8 cellular contexts compared by ENCODE assay signal in the genomic region with DNA sequence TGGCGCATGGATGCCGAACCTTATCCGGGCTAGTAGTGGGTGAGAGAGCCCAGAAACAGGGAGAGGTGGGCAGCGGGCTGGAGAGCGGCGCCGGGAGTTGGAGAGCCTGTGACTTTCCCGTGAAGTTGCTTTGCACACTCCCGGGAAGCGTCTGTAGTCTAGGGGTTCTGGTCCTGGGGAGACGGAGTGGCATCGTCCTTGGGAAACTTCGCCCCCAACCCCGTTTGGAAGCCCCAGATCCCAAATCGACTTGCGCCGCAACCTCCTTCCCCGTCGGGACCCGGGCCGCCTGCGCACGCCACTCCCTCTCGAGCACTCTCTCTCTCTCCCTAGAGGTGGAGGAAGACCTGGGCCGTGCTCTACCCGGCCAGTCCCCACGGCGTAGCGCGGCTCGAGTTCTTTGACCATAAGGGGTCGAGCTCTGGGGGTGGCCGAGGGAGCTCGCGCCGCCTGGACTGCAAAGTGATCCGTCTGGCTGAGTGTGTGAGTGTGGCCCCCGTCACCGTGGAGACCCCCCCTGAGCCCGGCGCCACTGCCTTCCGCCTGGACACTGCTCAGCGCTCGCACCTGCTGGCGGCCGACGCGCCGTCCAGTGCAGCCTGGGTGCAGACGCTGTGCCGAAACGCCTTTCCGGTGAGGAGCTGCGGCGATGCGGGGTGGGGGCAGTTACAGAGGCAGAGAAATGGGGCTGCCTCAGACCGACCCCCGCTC. TPM values are rescaled to one million over a fixed set of nuclear protein-coding genes. Genes with fewer than 3 reads are reported as not detected.
DNase-seq lines count a peak whose midpoint lies in the region; ATAC-seq, FAIRE-seq and TF ChIP-seq lines count a peak whose summit lies in the region.

No MANE protein-coding gene starts in this region.

- in situ Hi-C loops in HAP-1 (cut with MboI; ENCODE audit: low sequenced_read_pairs), result no loop called here

- no peaks in the 10 kb centered on the region for H3K9me3 Mint-ChIP-seq in activated naive CD4-positive, alpha-beta T cell treated with anti-CD3 and anti-CD28 coated beads for 36 hours

- peaks cover 18% of the 10 kb centered on the region for H3K4me1 ChIP-seq in HAP-1
- H3K4me1 ChIP-seq in heart right ventricle, result peaks cover 6 to 36% (median 12%) of the 10 kb centered on the region in 9 donors
- no peaks in the 10 kb centered on the region for H3K4me1 ChIP-seq in prostate gland (replicated peaks)

- H3K36me3 ChIP-seq in HAP-1 (replicated peaks) (0 out of 2 replicates have a peak, but pooled peaks cover 3% of the 10 kb centered on the region), heart right ventricle (peaks cover 0 to 11% (median 0%) of the 10 kb centered on the region in 9 donors), prostate gland (no peaks in the 10 kb centered on the region)

- peak overlapping the region; percentile 80 to 93 (median 90) for H3K27ac ChIP-seq in heart right ventricle
- peak overlapping the region; percentile 67 to 77 for H3K27ac ChIP-seq in prostate gland

- CTCF ChIA-PET in activated naive CD4-positive, alpha-beta T cell treated with anti-CD3 and anti-CD28 coated beads for 36 hours (lab: Charles Lee), result interaction anchor here (0.9 to 1.7 kb wide), 4 partner anchors 12 to 30 kb away, joined by 3 to 5 read pairs (median 4); no protein-coding TSS in a partner anchor

- peak; percentile 77 for FAIRE-seq in GM12891 (lab: Jason Lieb, UNC)

- DNase-seq in GM12891 (ENCODE audit: insufficient read length, low spot score), result no peak
- peak; percentile 59 to 76 for DNase-seq in HAP-1 (ENCODE audit: low spot score in 2 of 2)
- DNase-seq in NCI-H2227 treated with DMSO at 0.1 percent for 48 hours (lab: John Stamatoyannopoulos, UW), result peak; percentile 47
- DNase-seq in activated naive CD4-positive, alpha-beta T cell treated with anti-CD3 and anti-CD28 coated beads for 36 hours, result peak; percentile 48
- peak; percentile 39 to 53 for DNase-seq in heart right ventricle
- no peak for DNase-seq in prostate gland (ENCODE audit: low spot score)
- no peak for DNase-seq in Ammon's horn (ENCODE audit: low spot score)
- no peak for DNase-seq in cerebellar cortex (ENCODE audit: low spot score)

- peaks cover 4% of the 10 kb centered on the region for H3K4me1 Mint-ChIP-seq in activated naive CD4-positive, alpha-beta T cell treated with anti-CD3 and anti-CD28 coated beads for 36 hours (ENCODE audit: low read depth)

- TF ChIP-seq POLR2A in GM12891 (IDR thresholded peaks at IDR 0.05; ENCODE audit: low read depth, low read length), result no peak; the same call in 1 of the 2 replicates
- no peak for TF ChIP-seq POLR2A in prostate gland (IDR thresholded peaks at IDR 0.05)

- intact Hi-C loops in activated naive CD4-positive, alpha-beta T cell treated with anti-CD3 and anti-CD28 coated beads for 36 hours (cut with micrococcal nuclease), result loop anchor here (1.0 to 2.0 kb wide), 6 partner anchors 11 to 280 kb away; partner anchors contain the start of genes AUP1, HK2, HTRA2 and PCGF1
- intact Hi-C loops in heart right ventricle (cut with DNase I), result loop anchor here in 1 of 10 donors (2.0 kb wide), 1 partner anchor 26 kb away; the partner anchor contains the start of genes AUP1 and HTRA2
- intact Hi-C loops in prostate gland (cut with DNase I), result no loop called here

- H3K27me3 ChIP-seq in HAP-1 (ENCODE audit: low read depth), result no peaks in the 10 kb centered on the region
- H3K27me3 ChIP-seq in heart right ventricle, result peaks cover 0 to 17% (median 0%) of the 10 kb centered on the region in 7 donors
- no peaks in the 10 kb centered on the region for H3K27me3 ChIP-seq in prostate gland (replicated peaks; ENCODE audit: insufficient read depth)

- 5 to 6% methylated on average over 58 of the region's 58 CpGs for WGBS in heart right ventricle, 2 donors
- WGBS in prostate gland, result 18% methylated on average over 53 of the region's 58 CpGs

- H3K4me3 Mint-ChIP-seq in activated naive CD4-positive, alpha-beta T cell treated with anti-CD3 and anti-CD28 coated beads for 36 hours, result peak overlapping the region; percentile 94

- peak overlapping the region; percentile 88 for H3K27ac Mint-ChIP-seq in activated naive CD4-positive, alpha-beta T cell treated with anti-CD3 and anti-CD28 coated beads for 36 hours

- H3K4me3 ChIP-seq in HAP-1 (peak overlapping the region; percentile 89), heart right ventricle (peak overlapping the region; percentile 40 to 83 (median 76)), prostate gland (peak overlapping the region; percentile 55 to 71)

- TF ChIP-seq CTCF in heart right ventricle (IDR thresholded peaks at IDR 0.05) (no peak), prostate gland (IDR thresholded peaks at IDR 0.05) (no peak)

- no peaks in the 10 kb centered on the region for H3K9me3 ChIP-seq in HAP-1
- no peaks in the 10 kb centered on the region for H3K9me3 ChIP-seq in heart right ventricle
- H3K9me3 ChIP-seq in prostate gland, result no peaks in the 10 kb centered on the region

- peak; percentile 19 to 55 (median 42) for ATAC-seq in heart right ventricle

- peaks cover 12% of the 10 kb centered on the region for H3K27me3 Mint-ChIP-seq in activated naive CD4-positive, alpha-beta T cell treated with anti-CD3 and anti-CD28 coated beads for 36 hours (ENCODE audit: low read depth)

- H3K36me3 Mint-ChIP-seq in activated naive CD4-positive, alpha-beta T cell treated with anti-CD3 and anti-CD28 coated beads for 36 hours (ENCODE audit: low read depth), result peaks cover 4% of the 10 kb centered on the region

TF ChIP-seq in GM12891, 5 proteins besides CTCF, POLR2A, EP300 and RAD21:
- TF ChIP-seq PAX5 (IDR thresholded peaks at IDR 0.05; ENCODE audit: insufficient read depth, low read length, severe bottlenecking) (no peak), POLR2AphosphoS5 (IDR thresholded peaks at IDR 0.05; ENCODE audit: low read depth, low read length) (no peak), TAF1 (IDR thresholded peaks at IDR 0.05; ENCODE audit: low read depth, low read length) (no peak), SPI1 (IDR thresholded peaks at IDR 0.05; ENCODE audit: low read depth, low read length) (no peak), POU2F2 (IDR thresholded peaks at IDR 0.05; ENCODE audit: low read depth, low read length) (no peak)
TF ChIP-seq in GM12891: peak in this region for 0.

RNA-seq across cellular contexts. Expression of gene DOK1, which starts 0.5 kb away (rescaled TPM):
- 27.6 TPM for polyA plus RNA-seq in GM12891 (2012; ENCODE audit: low read depth, missing spikeins)
- 10 to 100 TPM; 12.3 to 13.2 TPM for total RNA-seq in activated naive CD4-positive, alpha-beta T cell treated with anti-CD3 and anti-CD28 coated beads for 36 hours
- total RNA-seq in heart right ventricle (1 to 10 TPM; 1.9 to 7.7 (median 3.5) TPM), prostate gland (10 to 100 TPM in 1 of 2 donors, 1 to 10 TPM in 1; 4.5 to 18.9 TPM)
- 1 to 10 TPM; 3.1 to 5.9 TPM for polyA plus RNA-seq in heart right ventricle

RNA-seq across cellular contexts. Expression of gene LOXL3, which starts 1.2 kb away (rescaled TPM):
- polyA plus RNA-seq in GM12891 (2012; ENCODE audit: low read depth, missing spikeins), result 3.3 TPM
- under 1 TPM; 0.35 to 0.41 TPM for total RNA-seq in activated naive CD4-positive, alpha-beta T cell treated with anti-CD3 and anti-CD28 coated beads for 36 hours
- 1 to 10 TPM; 1.2 to 9.2 (median 2.4) TPM for total RNA-seq in heart right ventricle
- polyA plus RNA-seq in heart right ventricle, result 1 to 10 TPM; 2.9 to 3.4 TPM
- 10 to 100 TPM in 1 of 2 donors, 1 to 10 TPM in 1; 1.3 to 10.7 TPM for total RNA-seq in prostate gland

RNA-seq across cellular contexts. Expression of gene HTRA2, which starts 25.2 kb away (rescaled TPM):
- polyA plus RNA-seq in GM12891 (2012; ENCODE audit: low read depth, missing spikeins), result 58.5 TPM
- total RNA-seq in activated naive CD4-positive, alpha-beta T cell treated with anti-CD3 and anti-CD28 coated beads for 36 hours, result 10 to 100 TPM; 39.0 to 39.7 TPM
- 10 to 100 TPM; 21.2 to 29.6 (median 24.9) TPM for total RNA-seq in heart right ventricle
- polyA plus RNA-seq in heart right ventricle, result 10 to 100 TPM; 26.5 to 41.0 TPM
- total RNA-seq in prostate gland, result 10 to 100 TPM; 19.1 to 37.9 TPM

RNA-seq across cellular contexts. Expression of gene AUP1, which starts 25.5 kb away (rescaled TPM):
- polyA plus RNA-seq in GM12891 (2012; ENCODE audit: low read depth, missing spikeins), result 96.8 TPM
- total RNA-seq in activated naive CD4-positive, alpha-beta T cell treated with anti-CD3 and anti-CD28 coated beads for 36 hours, result 10 to 100 TPM; 77.4 to 78.5 TPM
- total RNA-seq in heart right ventricle (10 to 100 TPM; 31.4 to 74.2 (median 38.2) TPM), prostate gland (100 to 1,000 TPM; 101 to 124 TPM)
- polyA plus RNA-seq in heart right ventricle, result 100 to 1,000 TPM; 163 TPM

RNA-seq across cellular contexts. Expression of gene DQX1, which starts 28.9 kb away (rescaled TPM):
- 1.2 TPM for polyA plus RNA-seq in GM12891 (2012; ENCODE audit: low read depth, missing spikeins)
- under 1 TPM; 0.10 to 0.45 TPM for total RNA-seq in activated naive CD4-positive, alpha-beta T cell treated with anti-CD3 and anti-CD28 coated beads for 36 hours
- total RNA-seq in heart right ventricle (under 1 TPM in 1 of 10 donors, not detected in 9; 0.65 TPM), prostate gland (not detected)
- under 1 TPM in 1 of 2 donors, not detected in 1; 0.03 TPM for polyA plus RNA-seq in heart right ventricle

Comparison
In these comparisons a context has a peak if more than half of its experiments do, and no peak if none do; other contexts are left out.
1. DNase-seq: peak in HAP-1 (2 of 2), NCI-H2227 treated with DMSO at 0.1 percent for 48 hours (single experiment), activated naive CD4-positive, alpha-beta T cell treated with anti-CD3 and anti-CD28 coated beads for 36 hours (single experiment) and heart right ventricle (2 of 2); none in GM12891 (single experiment), prostate gland (single experiment), Ammon's horn (single experiment) and cerebellar cortex (single experiment).
2. Peak in every context shown above with its lines, with median percentiles within 50 percentile points of each other: H3K4me3 ChIP-seq.